ENCODE assay signal across 8 cellular contexts in genomic region chr19:9431475-9431874, GRCh38. TPM values are rescaled to one million over a fixed set of nuclear protein-coding genes. Genes with fewer than 3 reads are reported as not detected.
DNase-seq lines count a peak whose midpoint lies in the region; ATAC-seq lines count a peak whose summit lies in the region.

No MANE protein-coding gene starts in this region.

- H2BK12ac ChIP-seq in mesenchymal stem cell (ENCODE audit: low read length in 2 of 2): no peak overlapping the region

- no peak overlapping the region for H2AFZ ChIP-seq in mesenchymal stem cell (ENCODE audit: low read depth, low read length)

- ATAC-seq in activated naive CD4-positive, alpha-beta T cell treated with anti-CD3 and anti-CD28 coated beads, Interleukin-2, amount 50 U/mL, for 72 hours: peak in 1 of 2 donors; percentile 21
- no peak for ATAC-seq in GM18858 (IDR thresholded peaks at IDR 0.05; ENCODE audit: unreplicated experiment)

- peaks cover 7 to 26% of the 10 kb centered on the region in 2 donors for H3K9me3 Mint-ChIP-seq in activated naive CD4-positive, alpha-beta T cell treated with anti-CD3 and anti-CD28 coated beads, Interleukin-2, amount 50 U/mL, for 72 hours

- H3K4me2 ChIP-seq in mesenchymal stem cell (ENCODE audit: low read length, poor library complexity, severe bottlenecking): no peak overlapping the region

- no peak overlapping the region for H4K91ac ChIP-seq in mesenchymal stem cell (ENCODE audit: low read length)

- H3K79me1 ChIP-seq in mesenchymal stem cell (replicated peaks; ENCODE audit: low read length, poor library complexity, severe bottlenecking): peaks cover 33% of the 10 kb centered on the region

- no peak overlapping the region for H3K4me3 ChIP-seq in mesenchymal stem cell (ENCODE audit: insufficient read depth in 1 of 2, low read depth in 1 of 2, low read length in 2 of 2)

- H3K9me3 ChIP-seq in mesenchymal stem cell (ENCODE audit: control insufficient read depth, low read length): peaks cover 20% of the 10 kb centered on the region

- H3K36me3 Mint-ChIP-seq in activated naive CD4-positive, alpha-beta T cell treated with anti-CD3 and anti-CD28 coated beads, Interleukin-2, amount 50 U/mL, for 72 hours: peaks cover 73 to 83% of the 10 kb centered on the region in 2 donors

- H3K36me3 ChIP-seq in mesenchymal stem cell (ENCODE audit: control insufficient read depth in 1 of 2, insufficient read depth in 2 of 2, low read depth in 1 of 2, low read length in 2 of 2): peaks cover 23 to 62% of the 10 kb centered on the region in 2 experiments

- H2BK120ac ChIP-seq in mesenchymal stem cell (ENCODE audit: low read depth, low read length): no peak overlapping the region

- no peak overlapping the region for H3K4ac ChIP-seq in mesenchymal stem cell (ENCODE audit: low read depth in 1 of 2, low read length in 2 of 2)

- H3K27me3 ChIP-seq in mesenchymal stem cell (ENCODE audit: control insufficient read depth in 1 of 2, insufficient read depth in 1 of 2, low read length in 2 of 2): no peaks in the 10 kb centered on the region

- H2BK5ac ChIP-seq in mesenchymal stem cell (ENCODE audit: low read depth, low read length, poor library complexity, severe bottlenecking): no peak overlapping the region

- H4K8ac ChIP-seq in mesenchymal stem cell (ENCODE audit: low read length): no peak overlapping the region

- no peak overlapping the region for H3K14ac ChIP-seq in mesenchymal stem cell (ENCODE audit: low read length in 2 of 2)

- no peak overlapping the region for H3K27ac Mint-ChIP-seq in activated naive CD4-positive, alpha-beta T cell treated with anti-CD3 and anti-CD28 coated beads, Interleukin-2, amount 50 U/mL, for 72 hours

- H3K23ac ChIP-seq in mesenchymal stem cell (ENCODE audit: low read length in 2 of 2): no peak overlapping the region

- DNase-seq in NCI-H2081 (lab: John Stamatoyannopoulos, UW): peak; percentile 7 to 20
- no peak for DNase-seq in NCI-H2081 treated with DMSO at 0.1 percent for 48 hours (lab: John Stamatoyannopoulos, UW)
- DNase-seq in NCI-H748 (lab: John Stamatoyannopoulos, UW; ENCODE audit: unreplicated experiment): peak; percentile 22
- peak; percentile 37 to 61 for DNase-seq in activated naive CD4-positive, alpha-beta T cell treated with anti-CD3 and anti-CD28 coated beads, Interleukin-2, amount 50 U/mL, for 72 hours (ENCODE audit: low spot score in 2 of 2)
- DNase-seq in mesenchymal stem cell: peak; percentile 39
- DNase-seq in NCI-H1105 (lab: John Stamatoyannopoulos, UW): no peak
- no peak for DNase-seq in NCI-H524 (lab: John Stamatoyannopoulos, UW)

- H3K9ac ChIP-seq in mesenchymal stem cell (ENCODE audit: low read length): no peak overlapping the region

- no peak overlapping the region for H3K27ac ChIP-seq in mesenchymal stem cell (ENCODE audit: low read length, poor library complexity, severe bottlenecking)

- no peak overlapping the region for H2AK5ac ChIP-seq in mesenchymal stem cell (ENCODE audit: low read length, severe bottlenecking)

- 89% methylated on average over 4 of the region's 7 CpGs for WGBS in mesenchymal stem cell

- no peak overlapping the region for H3K18ac ChIP-seq in mesenchymal stem cell (ENCODE audit: low read depth in 1 of 2, low read length in 2 of 2)

- no peak overlapping the region for H2BK15ac ChIP-seq in mesenchymal stem cell (ENCODE audit: low read depth, poor library complexity, severe bottlenecking)

- H3K4me1 ChIP-seq in mesenchymal stem cell (ENCODE audit: control insufficient read depth, insufficient read depth, low read depth, low read length): peaks cover 5% of the 10 kb centered on the region

RNA-seq across cellular contexts. Expression of gene ZNF266, which starts 3.9 kb away (rescaled TPM):
- 10 to 100 TPM; 27.7 to 31.9 TPM for total RNA-seq in activated naive CD4-positive, alpha-beta T cell treated with anti-CD3 and anti-CD28 coated beads, Interleukin-2, amount 50 U/mL, for 72 hours
- 7.2 TPM for polyA plus RNA-seq in mesenchymal stem cell (2013, experiment 1 of 2)
- polyA plus RNA-seq in mesenchymal stem cell (2013, experiment 2 of 2): 7.0 TPM

Comparison
In these comparisons a context has a peak if more than half of its experiments do, and no peak if none do; other contexts are left out.
1. DNase-seq: peak in NCI-H2081 (2 of 2), NCI-H748 (single experiment), activated naive CD4-positive, alpha-beta T cell treated with anti-CD3 and anti-CD28 coated beads, Interleukin-2, amount 50 U/mL, for 72 hours (2 of 2) and mesenchymal stem cell (single experiment); none in NCI-H2081 treated with DMSO at 0.1 percent for 48 hours (single experiment), NCI-H1105 (single experiment) and NCI-H524 (0 of 2).